ENCODE assay signal across 15 cellular contexts in genomic region chr6:141088171-141088570, GRCh38.
A peak's percentile ranks its signal among the peaks of the same experiment; 100 is the strongest.
DNase-seq lines count a peak whose midpoint lies in the region; ATAC-seq, FAIRE-seq and TF ChIP-seq lines count a peak whose summit lies in the region.
"Had no signal": no experiment of that assay in that cellular context is flagged by ENCODE, and none has a peak within 500 bp of the region (broad histone marks: within the 10 kb centered on the region; RNA-seq: fewer than 3 reads in every experiment).

No MANE protein-coding gene starts in this region.

- H3K18ac ChIP-seq in H1 (ENCODE audit: extremely low read depth, low read length): no peak overlapping the region

- ATAC-seq in left lobe of liver (peak; percentile 96), HG02588 (IDR thresholded peaks at IDR 0.05; ENCODE audit: unreplicated experiment) (no peak), GM19467 (IDR thresholded peaks at IDR 0.05; ENCODE audit: unreplicated experiment) (no peak)
- ATAC-seq: GM12878 had no signal

- H3K23ac ChIP-seq in H1 (ENCODE audit: insufficient read length): no peak overlapping the region

- H2AK5ac ChIP-seq in H1 (ENCODE audit: low read depth, low read length): no peak overlapping the region

- no peak overlapping the region for H2BK12ac ChIP-seq in H1 (ENCODE audit: low read depth, low read length)

- no peak overlapping the region for H2BK120ac ChIP-seq in H1 (replicated peaks; ENCODE audit: low read depth, low read length)

- TF ChIP-seq EP300 in H1 (IDR thresholded peaks at IDR 0.05; ENCODE audit: borderline replicate concordance in 1 of 2, low read depth in 2 of 2, low read length in 2 of 2): no peak

- no peaks in the 10 kb centered on the region for H3K79me1 ChIP-seq in H1 (ENCODE audit: low read depth, low read length)

- no peak overlapping the region for H4K5ac ChIP-seq in H1 (ENCODE audit: insufficient read length, low read depth, low read length)

- DNase-seq in A673 (ENCODE audit: low spot score) (peak; percentile 9), H1 (ENCODE audit: low read depth in 1 of 2, low spot score in 2 of 2) (no peak), left lobe of liver (ENCODE audit: low spot score) (no peak), DMS 273 (lab: John Stamatoyannopoulos, UW; ENCODE audit: unreplicated experiment) (no peak)
- no peak for DNase-seq in central memory CD4-positive, alpha-beta T cell
- DNase-seq: 8988T; C1 segment of cervical spinal cord; Calu3; CD4-positive, alpha-beta T cell; DMS79 had no signal

- H3K14ac ChIP-seq in H1 (ENCODE audit: insufficient read length): no peak overlapping the region

- H4K8ac ChIP-seq in H1 (ENCODE audit: extremely low read depth, insufficient read depth, low read length): no peak overlapping the region

- no peak overlapping the region for H2BK5ac ChIP-seq in H1 (ENCODE audit: low read depth, low read length)

- POLR2A ChIA-PET in A673 (lab: Charles Lee; ENCODE audit: low non-redundant PET) (no interaction called here), H1 (lab: Charles Lee; ENCODE audit: partially characterized antibody) (no interaction called here)

- no peaks in the 10 kb centered on the region for H3F3A ChIP-seq in OCI-LY1 (ENCODE audit: insufficient read depth, low read length)

- H3K27me3 ChIP-seq in A673 (replicated peaks; ENCODE audit: insufficient read depth, low read depth, low read length, poor library complexity) (no peaks in the 10 kb centered on the region), OCI-LY1 (ENCODE audit: insufficient read depth, low read length) (no peaks in the 10 kb centered on the region), H1 (replicated peaks in 1 of 4; ENCODE audit: control insufficient read depth in 3 of 4, extremely low read depth in 1 of 4, insufficient read depth in 3 of 4, low read length in 3 of 4) (no peaks in the 10 kb centered on the region)

- H3K9ac ChIP-seq in OCI-LY1 (ENCODE audit: low read length) (no peak overlapping the region), H1 (replicated peaks in 1 of 4; ENCODE audit: extremely low read depth in 1 of 4, low read depth in 3 of 4, low read length in 3 of 4) (no peak overlapping the region)

- no peaks in the 10 kb centered on the region for H3K79me2 ChIP-seq in OCI-LY1 (ENCODE audit: insufficient read depth, low read length)
- no peaks in the 10 kb centered on the region for H3K79me2 ChIP-seq in H1 (ENCODE audit: control insufficient read depth in 1 of 2, insufficient read depth in 2 of 2, low read length in 2 of 2)

- H3K4me1 ChIP-seq in A673 (ENCODE audit: insufficient read depth, low read length, poor library complexity, severe bottlenecking) (peaks cover 26% of the 10 kb centered on the region), OCI-LY1 (ENCODE audit: insufficient read depth, low read length, severe bottlenecking) (no peaks in the 10 kb centered on the region), H1 (replicated peaks in 1 of 4; ENCODE audit: control insufficient read depth in 3 of 4, insufficient read depth in 4 of 4, low read length in 3 of 4) (no peaks in the 10 kb centered on the region)

- no peak for TF ChIP-seq POLR2A in H1 (IDR thresholded peaks at IDR 0.05; ENCODE audit: control extremely low read depth in 1 of 2, low read depth in 2 of 2, low read length in 2 of 2)

- FAIRE-seq in H1 (lab: Jason Lieb, UNC): no peak
- FAIRE-seq: GM12878, GM18507 had no signal

- H2AFZ ChIP-seq in OCI-LY1 (ENCODE audit: low read length): peak overlapping the region; percentile 58; the same call in 1 of the 2 replicates
- peak overlapping the region; percentile 66; the same call in 1 of the 2 replicates for H2AFZ ChIP-seq in H1 (ENCODE audit: low read length)

- H3K23me2 ChIP-seq in H1 (ENCODE audit: low read depth, low read length): no peaks in the 10 kb centered on the region

- H3K56ac ChIP-seq in H1 (replicated peaks; ENCODE audit: insufficient read length, low read depth, low read length): no peak overlapping the region

- H4K20me1 ChIP-seq in OCI-LY1 (ENCODE audit: insufficient read depth, low read length) (no peaks in the 10 kb centered on the region), H1 (replicated peaks in 1 of 2; ENCODE audit: control insufficient read depth in 1 of 2, insufficient read depth in 2 of 2, low read length in 2 of 2) (no peaks in the 10 kb centered on the region)

- H4K91ac ChIP-seq in H1 (replicated peaks; ENCODE audit: insufficient read length, low read length): no peak overlapping the region

- H3K36me3 ChIP-seq in A673 (ENCODE audit: insufficient read depth, low read length, poor library complexity, severe bottlenecking) (no peaks in the 10 kb centered on the region), OCI-LY1 (ENCODE audit: insufficient read depth, low read length) (no peaks in the 10 kb centered on the region), H1 (ENCODE audit: control insufficient read depth in 2 of 4, insufficient read depth in 4 of 4, low read length in 3 of 4) (no peaks in the 10 kb centered on the region)

- no peak overlapping the region for H3K4ac ChIP-seq in H1 (replicated peaks; ENCODE audit: insufficient read length, low read depth, low read length)

- TF ChIP-seq CTCF in A673 (conservative IDR thresholded peaks at IDR 0.05; ENCODE audit: low read depth, low read length) (no peak), OCI-LY1 (IDR thresholded peaks at IDR 0.05; ENCODE audit: low read length) (no peak), H1 (IDR thresholded peaks at IDR 0.05; ENCODE audit: control extremely low read depth in 1 of 3, insufficient read depth in 1 of 3, low read depth in 1 of 3, low read length in 3 of 3) (no peak)

- H2BK20ac ChIP-seq in H1 (ENCODE audit: low read length): no peak overlapping the region

- H3K9me2 ChIP-seq in OCI-LY1 (ENCODE audit: low read depth, low read length): no peaks in the 10 kb centered on the region

- H3K4me3 ChIP-seq in A673 (ENCODE audit: low read depth, low read length, poor library complexity, severe bottlenecking) (no peak overlapping the region), OCI-LY1 (ENCODE audit: low read depth, low read length, poor library complexity, severe bottlenecking) (no peak overlapping the region), H1 (ENCODE audit: extremely low read depth in 1 of 4, insufficient read depth in 2 of 4, low read depth in 3 of 4, low read length in 4 of 4) (no peak overlapping the region)
- H3K4me3 ChIP-seq: GM12878 had no signal

- CTCF ChIA-PET in A673 (lab: Charles Lee) (no interaction called here), H1 (lab: Charles Lee; ENCODE audit: partially characterized antibody) (interaction anchor here (1.3 to 2.4 kb wide), 2 partner anchors 10 to 11 kb away, joined by 3 to 11 read pairs; no protein-coding TSS in a partner anchor)

- intact Hi-C loops in A673 (cut with micrococcal nuclease; ENCODE audit: unreplicated experiment): no loop called here

- no peak overlapping the region for H2BK15ac ChIP-seq in H1 (ENCODE audit: low read length)

- H3K4me2 ChIP-seq in OCI-LY1 (ENCODE audit: low read length) (no peak overlapping the region), H1 (ENCODE audit: insufficient read depth in 1 of 2, low read depth in 2 of 2, low read length in 2 of 2) (no peak overlapping the region)

- H3K27ac ChIP-seq in A673 (ENCODE audit: low read depth, low read length, poor library complexity, severe bottlenecking) (peak overlapping the region; percentile 58), OCI-LY1 (ENCODE audit: low read depth, low read length, poor library complexity, severe bottlenecking) (no peak overlapping the region), H1 (ENCODE audit: low read depth, low read length) (no peak overlapping the region)

- BruUV-seq in A673 (replicated peaks; lab: Mats Ljungman, UMichigan): no TSS peak

- TF ChIP-seq RAD21 in H1 (IDR thresholded peaks at IDR 0.05 in 1 of 2, conservative IDR thresholded peaks at IDR 0.05 in 1 of 2; ENCODE audit: low read depth in 2 of 2, low read length in 2 of 2): no peak

- peaks cover 3% of the 10 kb centered on the region for H3K9me3 ChIP-seq in A673 (ENCODE audit: low read depth, low read length, poor library complexity, severe bottlenecking)
- H3K9me3 ChIP-seq in OCI-LY1 (ENCODE audit: low read length): no peaks in the 10 kb centered on the region
- no peaks in the 10 kb centered on the region for H3K9me3 ChIP-seq in H1 (ENCODE audit: insufficient read depth in 2 of 2, low read depth in 1 of 2, low read length in 1 of 2)

TF ChIP-seq in H1, 55 proteins besides CTCF, POLR2A, EP300 and RAD21:
- TF ChIP-seq KDM4A (IDR thresholded peaks at IDR 0.05; ENCODE audit: low read depth, low read length, severe bottlenecking) (no peak), SRF (IDR thresholded peaks at IDR 0.05; ENCODE audit: low read depth, low read length) (no peak), GTF2F1 (IDR thresholded peaks at IDR 0.05; ENCODE audit: borderline replicate concordance, low read depth, low read length) (no peak)
